In the genomic region with DNA sequence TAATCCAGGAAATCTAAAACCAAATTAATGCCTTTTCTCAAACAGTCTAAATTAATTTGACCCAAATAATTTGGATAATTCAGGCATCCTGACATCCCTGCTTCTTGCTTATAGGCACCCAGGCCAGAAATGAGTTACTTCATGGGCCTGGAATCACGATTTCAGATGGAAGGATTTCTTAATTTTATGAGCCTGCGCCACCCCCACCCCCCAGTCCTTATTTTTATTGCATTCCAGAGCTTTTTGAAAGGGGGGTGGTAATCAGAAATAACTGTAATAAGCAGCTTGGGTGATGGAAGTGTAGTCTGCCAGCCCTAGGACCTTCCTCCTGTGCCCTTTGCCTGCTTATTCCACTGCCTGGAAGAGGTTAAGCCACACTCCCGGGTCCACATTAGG, we compare ENCODE assay signal across 8 cellular contexts. TPM values are rescaled to one million over a fixed set of nuclear protein-coding genes. Genes with fewer than 3 reads are reported as not detected.
DNase-seq lines count a peak whose midpoint lies in the region; TF ChIP-seq lines count a peak whose summit lies in the region.

No MANE protein-coding gene starts in this region.

- peaks cover 58% of the 10 kb centered on the region for H3K36me3 Mint-ChIP-seq in activated CD4-positive, alpha-beta T cell treated with anti-CD3 and anti-CD28 coated beads, Interleukin-2, amount 10 ng/mL, durations not matched to agents 24 days and 14 days (ENCODE audit: low read depth)

- intact Hi-C loops in activated CD4-positive, alpha-beta T cell treated with anti-CD3 and anti-CD28 coated beads, Interleukin-2, amount 10 ng/mL, durations not matched to agents 24 days and 14 days (cut with micrococcal nuclease): loop anchor here (2.0 kb wide), 1 partner anchor 51 kb away; no protein-coding TSS in a partner anchor
- intact Hi-C loops in adrenal gland (cut with DNase I): no loop called here

- H3K27me3 ChIP-seq in adrenal gland: no peaks in the 10 kb centered on the region
- H3K27me3 ChIP-seq in kidney epithelial cell (ENCODE audit: control insufficient read depth, insufficient read depth, low read length): no peaks in the 10 kb centered on the region

- no peaks in the 10 kb centered on the region for H3K9me3 ChIP-seq in adrenal gland (replicated peaks in 1 of 3)

- no peaks in the 10 kb centered on the region for H3K27me3 Mint-ChIP-seq in activated CD4-positive, alpha-beta T cell treated with anti-CD3 and anti-CD28 coated beads, Interleukin-2, amount 10 ng/mL, durations not matched to agents 24 days and 14 days

- no peak for DNase-seq in activated CD4-positive, alpha-beta T cell treated with anti-CD3 and anti-CD28 coated beads, Interleukin-2, amount 10 ng/mL, durations not matched to agents 24 days and 14 days
- no peak for DNase-seq in activated CD4-positive, alpha-beta T cell treated with anti-CD3 and anti-CD28 coated beads, Interleukin-2, amount 50 U/mL, for 1 hour
- DNase-seq in adrenal gland (no peak), kidney epithelial cell (ENCODE audit: low read depth) (no peak), SW480 (ENCODE audit: low spot score) (no peak), NCI-H2081 treated with DMSO at 0.1 percent for 48 hours (lab: John Stamatoyannopoulos, UW) (no peak)
- DNase-seq in central memory CD4-positive, alpha-beta T cell: no peak

- H3K4me1 Mint-ChIP-seq in activated CD4-positive, alpha-beta T cell treated with anti-CD3 and anti-CD28 coated beads, Interleukin-2, amount 10 ng/mL, durations not matched to agents 24 days and 14 days: peaks cover 26% of the 10 kb centered on the region

- no peaks in the 10 kb centered on the region for H3K9me3 Mint-ChIP-seq in activated CD4-positive, alpha-beta T cell treated with anti-CD3 and anti-CD28 coated beads, Interleukin-2, amount 10 ng/mL, durations not matched to agents 24 days and 14 days

- H3K4me3 ChIP-seq in adrenal gland (peak overlapping the region in 3 of 4 donors; percentile 68 to 98 (median 88)), kidney epithelial cell (ENCODE audit: low read depth, low read length) (peak overlapping the region; percentile 97)

- WGBS in adrenal gland, 4 donors: 19 to 24% (median 21%) methylated on average over 3 of the region's 3 CpGs

- H3K4me1 ChIP-seq in adrenal gland (replicated peaks in 1 of 2): peaks cover 30 to 52% of the 10 kb centered on the region in 2 donors

- H3K27ac ChIP-seq in adrenal gland: peak overlapping the region; percentile 51 to 98 (median 92)
- peak overlapping the region; percentile 93 for H3K27ac ChIP-seq in temporal lobe (ENCODE audit: low read depth, low read length)

- peak overlapping the region; percentile 91 for H3K4me3 Mint-ChIP-seq in activated CD4-positive, alpha-beta T cell treated with anti-CD3 and anti-CD28 coated beads, Interleukin-2, amount 10 ng/mL, durations not matched to agents 24 days and 14 days

- no peak for TF ChIP-seq POLR2A in adrenal gland (IDR thresholded peaks at IDR 0.05)

- peaks cover 0 to 52% of the 10 kb centered on the region in 2 donors for H3K36me3 ChIP-seq in adrenal gland (replicated peaks in 1 of 2)
- peaks cover 9% of the 10 kb centered on the region for H3K36me3 ChIP-seq in kidney epithelial cell (ENCODE audit: control insufficient read depth, insufficient read depth, low read length)

- H3K27ac Mint-ChIP-seq in activated CD4-positive, alpha-beta T cell treated with anti-CD3 and anti-CD28 coated beads, Interleukin-2, amount 10 ng/mL, durations not matched to agents 24 days and 14 days: peak overlapping the region; percentile 81

- no peak for TF ChIP-seq CTCF in adrenal gland (IDR thresholded peaks at IDR 0.05)
- TF ChIP-seq CTCF in kidney epithelial cell (IDR thresholded peaks at IDR 0.05; ENCODE audit: insufficient read depth, low read length, poor library complexity, severe bottlenecking): no peak

RNA-seq across cellular contexts. Expression of a gene that starts 1.3 kb away (rescaled TPM):
- total RNA-seq in activated CD4-positive, alpha-beta T cell treated with anti-CD3 and anti-CD28 coated beads, Interleukin-2, amount 10 ng/mL, durations not matched to agents 24 days and 14 days: 241 and 242 TPM in 2 replicates
- total RNA-seq in adrenal gland (100 to 1,000 TPM; 305 to 700 (median 595) TPM), kidney epithelial cell (282 and 297 TPM in 2 replicates), temporal lobe (228 TPM)
- 100 to 1,000 TPM; 250 to 882 (median 362) TPM for polyA plus RNA-seq in adrenal gland

RNA-seq across cellular contexts. Expression of a gene that starts 10.0 kb away (rescaled TPM):
- total RNA-seq in activated CD4-positive, alpha-beta T cell treated with anti-CD3 and anti-CD28 coated beads, Interleukin-2, amount 10 ng/mL, durations not matched to agents 24 days and 14 days: 66.9 and 67.6 TPM in 2 replicates
- total RNA-seq in adrenal gland: 100 to 1,000 TPM; 123 to 292 (median 182) TPM
- polyA plus RNA-seq in adrenal gland: 100 to 1,000 TPM; 189 to 353 (median 289) TPM
- total RNA-seq in kidney epithelial cell: 55.7 and 57.9 TPM in 2 replicates
- 38.4 TPM for total RNA-seq in temporal lobe

RNA-seq across cellular contexts. Expression of a gene that starts 20.8 kb away (rescaled TPM):
- total RNA-seq in activated CD4-positive, alpha-beta T cell treated with anti-CD3 and anti-CD28 coated beads, Interleukin-2, amount 10 ng/mL, durations not matched to agents 24 days and 14 days: 49.0 and 54.5 TPM in 2 replicates
- total RNA-seq in adrenal gland: 10 to 100 TPM; 39.4 to 94.1 (median 65.6) TPM
- polyA plus RNA-seq in adrenal gland: 10 to 100 TPM; 45.8 to 92.9 (median 69.8) TPM
- total RNA-seq in kidney epithelial cell: 51.7 and 61.6 TPM in 2 replicates
- total RNA-seq in temporal lobe: 28.0 TPM

RNA-seq across cellular contexts. Expression of a gene that starts 40.8 kb away (rescaled TPM):
- 72.2 and 74.7 TPM in 2 replicates for total RNA-seq in activated CD4-positive, alpha-beta T cell treated with anti-CD3 and anti-CD28 coated beads, Interleukin-2, amount 10 ng/mL, durations not matched to agents 24 days and 14 days
- total RNA-seq in adrenal gland: 10 to 100 TPM; 19.1 to 44.2 (median 38.0) TPM
- polyA plus RNA-seq in adrenal gland: 10 to 100 TPM; 45.9 to 56.1 (median 49.0) TPM
- 28.8 and 33.8 TPM in 2 replicates for total RNA-seq in kidney epithelial cell
- 29.7 TPM for total RNA-seq in temporal lobe

RNA-seq across cellular contexts. Expression of a gene that starts 53.4 kb away (rescaled TPM):
- total RNA-seq in activated CD4-positive, alpha-beta T cell treated with anti-CD3 and anti-CD28 coated beads, Interleukin-2, amount 10 ng/mL, durations not matched to agents 24 days and 14 days: not detected in 2 replicates
- total RNA-seq in adrenal gland: 100 to 1,000 TPM in 3 of 8 donors, 10 to 100 TPM in 5; 12.2 to 140 (median 65.8) TPM
- 1,000 to 10,000 TPM in 1 of 3 donors, 100 to 1,000 TPM in 1, 10 to 100 TPM in 1; 29.8 to 1,120 (median 268) TPM for polyA plus RNA-seq in adrenal gland
- total RNA-seq in kidney epithelial cell: 0.07 TPM in 1 of 2 replicates, not detected in the other
- 1.7 TPM for total RNA-seq in temporal lobe
